Comparison of ENCODE assay signal across 23 cellular contexts in genomic region chr6:100780648-100781047, GRCh38.
"Had no signal": no experiment of that assay in that cellular context is flagged by ENCODE, and none has a peak within 500 bp of the region (broad histone marks: within the 10 kb centered on the region; RNA-seq: fewer than 3 reads in every experiment).

No MANE protein-coding gene starts in this region.

- H3K4me1 ChIP-seq: colonic mucosa, gastroesophageal sphincter, heart left ventricle, neural progenitor cell, parathyroid adenoma, right lobe of liver, tibial nerve, upper lobe of left lung had no signal

- H3K27ac ChIP-seq: colonic mucosa, gastroesophageal sphincter, heart left ventricle, hepatocyte, neural progenitor cell, parathyroid adenoma, right lobe of liver, thoracic aorta, tibial nerve, upper lobe of left lung had no signal

- H2AFZ ChIP-seq: hepatocyte, neural progenitor cell, parathyroid adenoma had no signal

- H3K4me3 ChIP-seq: colonic mucosa, gastroesophageal sphincter, heart left ventricle, hepatocyte, lung, neural progenitor cell, right lobe of liver, thoracic aorta, tibial nerve, upper lobe of left lung had no signal

- FAIRE-seq: kidney, small intestine, urothelium cell line had no signal

- H3K79me2 ChIP-seq: hepatocyte, parathyroid adenoma had no signal

- H3K4me2 ChIP-seq: hepatocyte, neural progenitor cell had no signal

- DNase-seq: colonic mucosa; effector CD8-positive, alpha-beta T cell; endodermal cell; erythroblast; heart left ventricle; kidney; mesendoderm; midbrain; naive thymus-derived CD4-positive, alpha-beta T cell; right lobe of liver; small intestine; stimulated activated CD4-positive, alpha-beta T cell treated with anti-CD3 and anti-CD28 coated beads, Interleukin-15, amount 100 ng/mL, for 24 hours; stimulated activated CD4-positive, alpha-beta T cell treated with anti-CD3 and anti-CD28 coated beads, Interleukin-2, amount 100 ng/mL, for 48 hours; stimulated activated naive B cell treated with anti-CD40 and anti-IgM and Interleukin-4, amounts not matched to agents 10 μg/mL and 1 μg/mL and 100 μg/mL, for 72 hours had no signal

- H3K36me3 ChIP-seq: colonic mucosa, gastroesophageal sphincter, heart left ventricle, neural progenitor cell, right lobe of liver, thoracic aorta, tibial nerve, upper lobe of left lung had no signal

- H3K27me3 ChIP-seq: colonic mucosa, gastroesophageal sphincter, heart left ventricle, hepatocyte, neural progenitor cell, right lobe of liver, tibial nerve, upper lobe of left lung had no signal

- H3K9me3 ChIP-seq: colonic mucosa, gastroesophageal sphincter, heart left ventricle, right lobe of liver, thoracic aorta, tibial nerve, upper lobe of left lung had no signal
